In genomic region chr12:48265792-48266191, GRCh38 we compare ENCODE assay signal across 17 cellular contexts.
DNase-seq lines count a peak whose midpoint lies in the region; ATAC-seq, FAIRE-seq and TF ChIP-seq lines count a peak whose summit lies in the region.
"Had no signal": no experiment of that assay in that cellular context is flagged by ENCODE, and none has a peak within 500 bp of the region (broad histone marks: within the 10 kb centered on the region; RNA-seq: fewer than 3 reads in every experiment).

No MANE protein-coding gene starts in this region.

- POLR2A ChIA-PET in activated B cell treated with CpG ODN at 0.5 μM for 24 hours (lab: Charles Lee), result no interaction called here

- ATAC-seq in GM18861 (IDR thresholded peaks at IDR 0.05; ENCODE audit: unreplicated experiment) (peak; percentile 54), HG03354 (IDR thresholded peaks at IDR 0.05; ENCODE audit: poor library complexity, severe bottlenecking, unreplicated experiment) (peak; percentile 67), activated B cell treated with CpG ODN at 0.5 μM for 24 hours (ENCODE audit: low read depth) (no peak), GM19452 (IDR thresholded peaks at IDR 0.05; ENCODE audit: unreplicated experiment) (no peak), left cardiac atrium (no peak)
- ATAC-seq: A549 had no signal

- no peak for DNase-seq in activated B cell treated with CpG ODN at 0.5 μM for 24 hours
- DNase-seq in retina, result peak; percentile 37
- no peak for DNase-seq in HTR-8/SVneo (ENCODE audit: insufficient read length, low spot score)
- no peak for DNase-seq in GF-D8 (lab: John Stamatoyannopoulos, UW)
- no peak for DNase-seq in left cardiac atrium
- DNase-seq: CD4-positive, CD25-positive, alpha-beta regulatory T cell; DMS 273 treated with DMSO at 0.1 percent for 48 hours; EL; GOT3; H9; IMR-90; Kasumi-1; KBM-7 had no signal

- H3K4me3 Mint-ChIP-seq in activated B cell treated with CpG ODN at 0.5 μM for 24 hours, result peak overlapping the region; percentile 16
- H3K4me3 Mint-ChIP-seq: CD4-positive, CD25-positive, alpha-beta regulatory T cell; H9 had no signal

- TF ChIP-seq CTCF in activated B cell treated with CpG ODN at 0.5 μM for 24 hours (IDR thresholded peaks at IDR 0.05), result no peak

- CTCF ChIA-PET in activated B cell treated with CpG ODN at 0.5 μM for 24 hours (lab: Charles Lee), result no interaction called here

- H3K27me3 Mint-ChIP-seq in activated B cell treated with CpG ODN at 0.5 μM for 24 hours, result peaks cover 3% of the 10 kb centered on the region

- FAIRE-seq in HTR-8/SVneo (lab: Jason Lieb, UNC), result no peak
- FAIRE-seq: A549 had no signal

- no peak overlapping the region for H3K27ac Mint-ChIP-seq in activated B cell treated with CpG ODN at 0.5 μM for 24 hours
- H3K27ac Mint-ChIP-seq: CD4-positive, CD25-positive, alpha-beta regulatory T cell; H9 had no signal

- intact Hi-C loops in activated B cell treated with CpG ODN at 0.5 μM for 24 hours (cut with micrococcal nuclease), result no loop called here
- intact Hi-C loops in left cardiac atrium (cut with DNase I), result no loop called here

- peaks cover 28% of the 10 kb centered on the region for H3K4me1 Mint-ChIP-seq in activated B cell treated with CpG ODN at 0.5 μM for 24 hours
- H3K4me1 Mint-ChIP-seq: H9 had no signal

- H3K36me3 Mint-ChIP-seq in activated B cell treated with CpG ODN at 0.5 μM for 24 hours (ENCODE audit: low read depth), result no peaks in the 10 kb centered on the region

- peaks cover 3% of the 10 kb centered on the region for H3K9me3 Mint-ChIP-seq in activated B cell treated with CpG ODN at 0.5 μM for 24 hours

Comparison
In these comparisons a context has a peak if more than half of its experiments do, and no peak if none do; other contexts are left out.
1. ATAC-seq: peak in GM18861 (single experiment) and HG03354 (single experiment); none in activated B cell treated with CpG ODN at 0.5 μM for 24 hours (single experiment), GM19452 (single experiment) and left cardiac atrium (0 of 2).